Comparison of ENCODE assay signal across 26 cellular contexts in the genomic region with DNA sequence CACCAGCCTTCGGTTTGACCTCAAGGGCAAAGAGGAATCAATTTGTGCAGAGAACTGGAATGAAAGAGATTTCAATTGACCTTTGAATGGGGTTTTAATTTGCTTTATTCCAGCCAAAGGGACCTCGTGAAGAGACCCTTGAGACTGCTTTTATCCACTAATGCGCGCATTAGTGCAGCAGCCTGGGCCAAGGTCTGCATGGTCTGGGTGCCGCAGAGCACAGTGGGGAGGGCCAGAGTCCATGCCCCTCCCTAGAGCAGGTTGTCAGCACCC. TPM values are rescaled to one million over a fixed set of nuclear protein-coding genes. Genes with fewer than 3 reads are reported as not detected.
DNase-seq lines count a peak whose midpoint lies in the region; ATAC-seq and TF ChIP-seq lines count a peak whose summit lies in the region.
"Had no signal": no experiment of that assay in that cellular context is flagged by ENCODE, and none has a peak within 500 bp of the region (broad histone marks: within the 10 kb centered on the region; RNA-seq: fewer than 3 reads in every experiment).

No MANE protein-coding gene starts in this region.

- H3K27me3 Mint-ChIP-seq in nephron progenitor cell (ENCODE audit: low read depth, poor library complexity) (peaks cover 48% of the 10 kb centered on the region), Calu3 (ENCODE audit: unreplicated experiment) (peaks cover 68% of the 10 kb centered on the region)

- peak overlapping the region; percentile 79 for H3K27ac Mint-ChIP-seq in nephron progenitor cell
- H3K27ac Mint-ChIP-seq in Calu3 (ENCODE audit: unreplicated experiment), result no peak overlapping the region
- H3K27ac Mint-ChIP-seq: B cell; CD8-positive, alpha-beta T cell; IgD-negative memory B cell; T-cell had no signal

- H3K4me3 Mint-ChIP-seq in nephron progenitor cell (no peak overlapping the region), Calu3 (ENCODE audit: low read depth, unreplicated experiment) (no peak overlapping the region)
- H3K4me3 Mint-ChIP-seq: B cell; CD8-positive, alpha-beta T cell; T-cell had no signal

- H3K4me1 Mint-ChIP-seq in nephron progenitor cell (peaks cover 18% of the 10 kb centered on the region), Calu3 (ENCODE audit: low read depth, unreplicated experiment) (no peaks in the 10 kb centered on the region)
- H3K4me1 Mint-ChIP-seq: B cell had no signal

- H3K36me3 Mint-ChIP-seq in nephron progenitor cell (ENCODE audit: low read depth) (no peaks in the 10 kb centered on the region), Calu3 (ENCODE audit: insufficient read depth, unreplicated experiment) (no peaks in the 10 kb centered on the region)
- H3K36me3 Mint-ChIP-seq: CD8-positive, alpha-beta T cell; IgD-negative memory B cell; T-cell had no signal

- peak; percentile 83 for DNase-seq in NCI-H1092 (lab: John Stamatoyannopoulos, UW)
- DNase-seq in NCI-H1092 treated with DMSO at 0.1 percent for 48 hours (lab: John Stamatoyannopoulos, UW), result peak; percentile 80
- peak; percentile 32 for DNase-seq in NCI-H2227 treated with DMSO at 0.1 percent for 48 hours (lab: John Stamatoyannopoulos, UW)
- DNase-seq in nephron progenitor cell, result no peak
- DNase-seq in Calu3, result no peak
- DNase-seq: Caco-2; CD8-positive, alpha-beta T cell; DMS 273 treated with DMSO at 0.1 percent for 48 hours; DND-41; MM.1S; NCI-H1694; NCI-H2107; NCI-H226; NCI-H510A; NCI-H774; PC-9; T-cell had no signal

- ATAC-seq in GM18873 (IDR thresholded peaks at IDR 0.05; ENCODE audit: low FRiP score, unreplicated experiment) (no peak), HG02938 (IDR thresholded peaks at IDR 0.05; ENCODE audit: unreplicated experiment) (no peak)
- ATAC-seq: CD8-positive, alpha-beta T cell; HCT116; Right ventricle myocardium inferior; T-cell had no signal

- peaks cover 7% of the 10 kb centered on the region for H3K9me3 Mint-ChIP-seq in nephron progenitor cell
- H3K9me3 Mint-ChIP-seq in Calu3 (ENCODE audit: low read depth, unreplicated experiment), result peaks cover 2% of the 10 kb centered on the region
- H3K9me3 Mint-ChIP-seq: CD8-positive, alpha-beta T cell; IgD-negative memory B cell; T-cell had no signal

- intact Hi-C loops in Calu3 (cut with micrococcal nuclease; ENCODE audit: unreplicated experiment), result no loop called here

- CTCF ChIA-PET in Calu3 (lab: Charles Lee), result interaction anchor here (0.5 to 0.7 kb wide), 2 partner anchors 48 to 193 kb away, joined by 3 read pairs; no protein-coding TSS in a partner anchor

- BruUV-seq in Calu3 (replicated peaks; lab: Mats Ljungman, UMichigan), result no TSS peak

- TF ChIP-seq CTCF in nephron progenitor cell (IDR thresholded peaks at IDR 0.05) (no peak), Calu3 (IDR thresholded peaks at IDR 0.05; ENCODE audit: unreplicated experiment) (no peak)

RNA-seq across cellular contexts. Expression of a gene that starts 8.9 kb away (rescaled TPM):
- not detected in 2 replicates for total RNA-seq in Calu3 (2022)
- total RNA-seq: A673, H4, PC-9, SJSA1 had no signal

Comparison
In these comparisons a context has a peak if more than half of its experiments do, and no peak if none do; other contexts are left out.
1. DNase-seq: peak in NCI-H1092 (single experiment), NCI-H1092 treated with DMSO at 0.1 percent for 48 hours (single experiment) and NCI-H2227 treated with DMSO at 0.1 percent for 48 hours (single experiment); none in nephron progenitor cell (single experiment) and Calu3 (single experiment).